Comparison of ENCODE assay signal across 8 cellular contexts in the genomic region with DNA sequence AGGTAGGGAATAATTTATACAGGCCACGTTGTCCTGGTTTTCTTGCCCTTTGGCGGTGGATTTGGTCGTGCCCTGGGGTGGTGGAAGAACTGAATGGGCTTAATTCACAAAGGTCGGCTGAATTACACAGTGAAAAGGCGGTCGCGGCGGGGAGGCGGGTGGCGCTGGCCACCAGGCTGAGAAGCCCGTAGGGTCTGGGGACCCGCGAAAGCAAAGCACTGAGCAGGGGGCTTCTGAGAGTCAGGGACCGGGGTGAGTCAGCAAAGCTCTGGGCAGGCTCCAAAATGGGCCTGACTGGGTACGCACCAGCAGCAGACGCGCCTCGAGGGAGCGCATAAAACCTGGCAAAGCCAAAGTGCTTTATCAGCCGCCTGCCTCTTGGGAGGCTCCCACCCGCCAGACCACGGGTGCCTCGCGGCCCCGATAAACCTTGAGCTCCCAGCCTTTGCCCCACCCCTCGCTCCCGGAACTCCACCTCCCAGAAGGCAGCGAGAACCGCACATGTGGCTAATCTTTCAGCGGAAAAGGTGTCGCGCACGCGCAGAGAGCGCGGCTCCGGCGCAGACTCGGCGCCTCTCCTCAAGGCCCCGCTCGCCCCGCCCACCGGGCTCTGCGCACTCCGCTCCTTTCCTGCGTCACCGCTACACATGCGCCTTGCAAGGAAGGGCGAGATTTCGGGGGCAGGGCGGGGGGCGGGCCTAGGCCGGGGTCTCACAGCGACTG. TPM values are rescaled to one million over a fixed set of nuclear protein-coding genes. Genes with fewer than 3 reads are reported as not detected.
DNase-seq lines count a peak whose midpoint lies in the region; ATAC-seq and TF ChIP-seq lines count a peak whose summit lies in the region.

No MANE protein-coding gene starts in this region.

- H3K79me2 ChIP-seq in OCI-LY7 (ENCODE audit: insufficient read depth, low read depth, low read length), result peaks cover 23% of the 10 kb centered on the region

- H4K20me1 ChIP-seq in IMR-90 (ENCODE audit: insufficient read depth, low read length) (peaks cover 27% of the 10 kb centered on the region), OCI-LY7 (ENCODE audit: insufficient read depth, low read length) (peaks cover 7% of the 10 kb centered on the region; the same call in 1 of the 2 replicates)

- no peak overlapping the region for H2BK120ac ChIP-seq in IMR-90 (ENCODE audit: low read depth, low read length)

- POLR2A ChIA-PET in IMR-90 (lab: Charles Lee; ENCODE audit: unreplicated experiment), result interaction anchor here (1.6 kb wide), 1 partner anchor 9 kb away, joined by 11 read pairs; no protein-coding TSS in a partner anchor
- POLR2A ChIA-PET in OCI-LY7 (lab: Charles Lee), result interaction anchor here (0.6 to 2.5 kb wide), 8 partner anchors 9 to 114 kb away, joined by 3 to 20 read pairs (median 4); partner anchors contain the start of gene DVL3

- H3K9me3 ChIP-seq in IMR-90 (ENCODE audit: control insufficient read depth, insufficient read depth, low read length), result no peaks in the 10 kb centered on the region
- no peaks in the 10 kb centered on the region for H3K9me3 ChIP-seq in OCI-LY7 (ENCODE audit: low read length)
- H3K9me3 ChIP-seq in mucosa of descending colon, result no peaks in the 10 kb centered on the region

- no peak for TF ChIP-seq RAD21 in IMR-90 (IDR thresholded peaks at IDR 0.05; ENCODE audit: low read length)

- H3K27me3 ChIP-seq in IMR-90 (ENCODE audit: control insufficient read depth, insufficient read depth, low read length), result no peaks in the 10 kb centered on the region

- CTCF ChIA-PET in IMR-90 (lab: Yijun Ruan, JAX), result interaction anchor here (1.0 kb wide), 1 partner anchor 25 kb away, joined by 3 read pairs; no protein-coding TSS in a partner anchor
- CTCF ChIA-PET in OCI-LY7 (lab: Charles Lee; ENCODE audit: unreplicated experiment), result no interaction called here

- peaks cover 3% of the 10 kb centered on the region; the same call in 1 of the 2 replicates for H3K4me1 ChIP-seq in IMR-90 (ENCODE audit: control insufficient read depth, insufficient read depth, low read length)
- peaks cover 16% of the 10 kb centered on the region for H3K4me1 ChIP-seq in OCI-LY7 (ENCODE audit: insufficient read depth, low read length, poor library complexity, severe bottlenecking)
- peaks cover 10% of the 10 kb centered on the region for H3K4me1 ChIP-seq in mucosa of descending colon (ENCODE audit: low read depth)

- DNase-seq in DMS 273 treated with DMSO at 0.1 percent for 48 hours (lab: John Stamatoyannopoulos, UW), result peak; percentile 99
- DNase-seq in IMR-90, result peak; percentile 98
- DNase-seq in OCI-LY7 (ENCODE audit: low spot score), result peak; percentile 99
- DNase-seq in activated T-cell treated with anti-CD3 and anti-CD28 coated beads for 48 hours (ENCODE audit: low read depth), result peak; percentile 100
- peak; percentile 90 for DNase-seq in epithelial cell of prostate (ENCODE audit: low read depth, low spot score)
- DNase-seq in mucosa of descending colon, result peak; percentile 99 to 100 (median 99)
- DNase-seq in stimulated activated CD8-positive, alpha-beta memory T cell treated with anti-CD3 and anti-CD28 coated beads, Interleukin-4, amount 100 ng/mL, for 1 hour (ENCODE audit: low read depth in 2 of 2, low spot score in 1 of 2), result peak; percentile 98 to 99

- ATAC-seq in GM21529 (IDR thresholded peaks at IDR 0.05; ENCODE audit: unreplicated experiment) (peak; percentile 93), IMR-90 (ENCODE audit: low read depth) (peak; percentile 99), mucosa of descending colon (peak; percentile 98)

- 2% methylated on average over 37 of the region's 55 CpGs; no CpG with 5 or more reads in 1 of the 2 experiments for WGBS in IMR-90 (ENCODE audit: extremely low coverage in 2 of 2, insufficient read length in 1 of 2), 2 experiments

- intact Hi-C loops in IMR-90 (cut with micrococcal nuclease) (loop anchor here (1.0 to 2.0 kb wide), 2 partner anchors 8 to 63 kb away; partner anchors contain the start of genes ALG3 and EEF1AKMT4), OCI-LY7 (cut with micrococcal nuclease; ENCODE audit: unreplicated experiment) (loop anchor here (1.0 to 5.0 kb wide), 3 partner anchors 11 to 62 kb away; partner anchors contain the start of genes ALG3, AP2M1, EEF1AKMT4 and EIF2B5), mucosa of descending colon (cut with DNase I, micrococcal nuclease) (no loop called here)

- H3K4me2 ChIP-seq in IMR-90 (ENCODE audit: low read depth, low read length) (peak overlapping the region; percentile 64), OCI-LY7 (ENCODE audit: low read length) (peak overlapping the region; percentile 88)

- dilution Hi-C loops in IMR-90 (cut with HindIII; ENCODE audit: low sequenced_read_pairs, unreplicated experiment), result no loop called here

- H3K9me1 ChIP-seq in IMR-90 (ENCODE audit: insufficient read depth, low read length), result 0 out of 2 replicates have a peak, but pooled peaks cover 8% of the 10 kb centered on the region

- peaks cover 62% of the 10 kb centered on the region for H3K36me3 ChIP-seq in IMR-90 (ENCODE audit: control insufficient read depth, insufficient read depth, low read length)
- peaks cover 73% of the 10 kb centered on the region for H3K36me3 ChIP-seq in OCI-LY7 (ENCODE audit: insufficient read depth, low read length)
- H3K36me3 ChIP-seq in mucosa of descending colon (ENCODE audit: low read depth), result peaks cover 14% of the 10 kb centered on the region

- H3K4me3 ChIP-seq in IMR-90 (ENCODE audit: insufficient read depth, low read depth, low read length) (peak overlapping the region; percentile 67), OCI-LY7 (ENCODE audit: low read depth, low read length, poor library complexity, severe bottlenecking) (peak overlapping the region; percentile 97), mucosa of descending colon (peak overlapping the region; percentile 77)

- peak overlapping the region; percentile 32; the same call in 1 of the 2 replicates for H4K5ac ChIP-seq in IMR-90 (ENCODE audit: low read depth, low read length)

- no TSS peak for BruUV-seq in IMR-90 (replicated peaks; lab: Mats Ljungman, UMichigan)
- TSS peak; percentile 93 for BruUV-seq in OCI-LY7 (replicated peaks; lab: Mats Ljungman, UMichigan)

- H2AFZ ChIP-seq in IMR-90 (replicated peaks; ENCODE audit: low read length, poor library complexity), result peak overlapping the region; percentile 95
- peak overlapping the region; percentile 75 for H2AFZ ChIP-seq in OCI-LY7 (ENCODE audit: low read length)

- H2BK20ac ChIP-seq in IMR-90 (ENCODE audit: low read depth, low read length), result no peak overlapping the region

- peak overlapping the region; percentile 79 for H2AK9ac ChIP-seq in IMR-90 (replicated peaks; ENCODE audit: low read depth, low read length, poor library complexity)

- peak overlapping the region; percentile 18; the same call in 1 of the 2 replicates for H3K14ac ChIP-seq in IMR-90 (replicated peaks; ENCODE audit: low read depth, low read length)

- peak overlapping the region; percentile 52; the same call in 1 of the 2 replicates for H3K56ac ChIP-seq in IMR-90 (ENCODE audit: extremely low read depth, insufficient read depth, low read length)

- peak overlapping the region; percentile 53; the same call in 1 of the 2 replicates for H4K91ac ChIP-seq in IMR-90 (ENCODE audit: insufficient read depth, low read depth, low read length)

- peak overlapping the region; percentile 49 for H2BK5ac ChIP-seq in IMR-90 (ENCODE audit: low read depth, low read length, poor library complexity, severe bottlenecking)

- no peak overlapping the region for H3K18ac ChIP-seq in IMR-90 (ENCODE audit: low read depth, low read length)

- peak; percentile 60; the same call in 1 of the 2 replicates for TF ChIP-seq POLR2A in IMR-90 (IDR thresholded peaks at IDR 0.05; ENCODE audit: low read depth, low read length)

- H3K9me2 ChIP-seq in OCI-LY7 (ENCODE audit: insufficient read depth, low read length), result no peaks in the 10 kb centered on the region

- peak overlapping the region; percentile 33; the same call in 1 of the 2 replicates for H2AK5ac ChIP-seq in IMR-90 (ENCODE audit: low read depth, low read length)

- H4K8ac ChIP-seq in IMR-90 (ENCODE audit: low read depth in 2 of 2, low read length in 2 of 2), result peak overlapping the region in 1 of 2 experiments; percentile 86; a peak in 3 of 4 replicates

- TF ChIP-seq CTCF in IMR-90 (conservative IDR thresholded peaks at IDR 0.05; ENCODE audit: low read depth, low read length) (no peak), OCI-LY7 (conservative IDR thresholded peaks at IDR 0.05; ENCODE audit: low read length) (no peak), mucosa of descending colon (IDR thresholded peaks at IDR 0.05) (no peak)

- H3K9ac ChIP-seq in IMR-90 (ENCODE audit: low read depth, low read length), result peak overlapping the region; percentile 17

- H3K79me1 ChIP-seq in IMR-90 (ENCODE audit: low read depth in 1 of 2, low read length in 2 of 2), result peaks cover 39 to 62% of the 10 kb centered on the region in 2 experiments

- H2BK15ac ChIP-seq in IMR-90 (ENCODE audit: low read depth, low read length), result no peak overlapping the region

- in situ Hi-C loops in IMR-90 (cut with MboI; ENCODE audit: low sequenced_read_pairs), result no loop called here

- 0 out of 2 replicates have a peak overlapping the region, but pooled peaks have one; percentile 15 for H3K23ac ChIP-seq in IMR-90 (ENCODE audit: low read depth, low read length)

- H3K27ac ChIP-seq in IMR-90 (ENCODE audit: insufficient read depth, low read length), result peak overlapping the region; percentile 66
- peak overlapping the region; percentile 43 for H3K27ac ChIP-seq in OCI-LY7 (ENCODE audit: low read depth, low read length, poor library complexity, severe bottlenecking)
- H3K27ac ChIP-seq in epithelial cell of prostate, result peak overlapping the region; percentile 70

- H3K4ac ChIP-seq in IMR-90 (ENCODE audit: low read depth, low read length), result peak overlapping the region; percentile 70

RNA-seq across cellular contexts. Expression of gene ABCF3, which starts 0.4 kb away (rescaled TPM):
- total RNA-seq in IMR-90 (2012; rRNA removed) (35.0 and 36.9 TPM in 2 replicates), OCI-LY7 (2022) (59.0 and 67.1 TPM in 2 replicates), mucosa of descending colon (10 to 100 TPM; 60.7 to 79.7 (median 72.3) TPM)
- polyA plus RNA-seq in IMR-90 (2012; rRNA removed), result 58.3 and 59.2 TPM in 2 replicates
- 37.0 and 55.1 TPM in 2 replicates for polyA plus RNA-seq in IMR-90 (2012; cell fraction: cytosol; rRNA removed)
- polyA plus RNA-seq in IMR-90 (2012; cell fraction: nucleus; rRNA removed; ENCODE audit: low replicate concordance), result 175 and 264 TPM in 2 replicates
- 38.9 and 51.6 TPM in 2 replicates for total RNA-seq in OCI-LY7 (2014; rRNA removed; shearing (Covaris generic))

RNA-seq across cellular contexts. Expression of gene AP2M1, which starts 11.0 kb away (rescaled TPM):
- total RNA-seq in IMR-90 (2012; rRNA removed), result 855 and 876 TPM in 2 replicates
- polyA plus RNA-seq in IMR-90 (2012; rRNA removed), result 1,065 and 1,068 TPM in 2 replicates
- 678 and 934 TPM in 2 replicates for polyA plus RNA-seq in IMR-90 (2012; cell fraction: cytosol; rRNA removed)
- polyA plus RNA-seq in IMR-90 (2012; cell fraction: nucleus; rRNA removed; ENCODE audit: low replicate concordance), result 745 and 883 TPM in 2 replicates
- 141 and 147 TPM in 2 replicates for total RNA-seq in OCI-LY7 (2014; rRNA removed; shearing (Covaris generic))
- total RNA-seq in OCI-LY7 (2022), result 158 and 168 TPM in 2 replicates
- total RNA-seq in mucosa of descending colon, result 100 to 1,000 TPM; 215 to 297 (median 227) TPM

RNA-seq across cellular contexts. Expression of gene DVL3, which starts 30.4 kb away (rescaled TPM):
- total RNA-seq in IMR-90 (2012; rRNA removed) (23.3 and 24.2 TPM in 2 replicates), OCI-LY7 (2022) (65.6 and 70.4 TPM in 2 replicates), mucosa of descending colon (100 to 1,000 TPM in 1 of 3 donors, 10 to 100 TPM in 2; 63.3 to 104 (median 69.1) TPM)
- polyA plus RNA-seq in IMR-90 (2012; rRNA removed), result 40.4 and 41.2 TPM in 2 replicates
- polyA plus RNA-seq in IMR-90 (2012; cell fraction: cytosol; rRNA removed), result 20.9 and 33.6 TPM in 2 replicates
- 168 and 247 TPM in 2 replicates for polyA plus RNA-seq in IMR-90 (2012; cell fraction: nucleus; rRNA removed; ENCODE audit: low replicate concordance)
- 38.5 and 41.3 TPM in 2 replicates for total RNA-seq in OCI-LY7 (2014; rRNA removed; shearing (Covaris generic))

RNA-seq across cellular contexts. Expression of gene VWA5B2, which starts 43.8 kb away (rescaled TPM):
- total RNA-seq in IMR-90 (2012; rRNA removed) (not detected in 2 replicates), OCI-LY7 (2022) (not detected in 2 replicates), mucosa of descending colon (1 to 10 TPM in 2 of 3 donors, under 1 TPM in 1; 0.60 to 2.9 (median 2.6) TPM)
- polyA plus RNA-seq in IMR-90 (2012; rRNA removed), result not detected in 2 replicates
- not detected in 2 replicates for polyA plus RNA-seq in IMR-90 (2012; cell fraction: cytosol; rRNA removed)
- 0.03 TPM in 1 of 2 replicates, not detected in the other for polyA plus RNA-seq in IMR-90 (2012; cell fraction: nucleus; rRNA removed; ENCODE audit: low replicate concordance)
- not detected in 2 replicates for total RNA-seq in OCI-LY7 (2014; rRNA removed; shearing (Covaris generic))

RNA-seq across cellular contexts. Expression of gene EIF2B5, which starts 50.5 kb away (rescaled TPM):
- total RNA-seq in IMR-90 (2012; rRNA removed), result 32.5 and 37.6 TPM in 2 replicates
- polyA plus RNA-seq in IMR-90 (2012; rRNA removed), result 29.5 and 31.7 TPM in 2 replicates
- polyA plus RNA-seq in IMR-90 (2012; cell fraction: cytosol; rRNA removed), result 15.9 and 20.4 TPM in 2 replicates
- polyA plus RNA-seq in IMR-90 (2012; cell fraction: nucleus; rRNA removed; ENCODE audit: low replicate concordance), result 70.7 and 100 TPM in 2 replicates
- total RNA-seq in OCI-LY7 (2014; rRNA removed; shearing (Covaris generic)), result 41.1 and 66.1 TPM in 2 replicates
- 56.7 and 57.4 TPM in 2 replicates for total RNA-seq in OCI-LY7 (2022)
- 10 to 100 TPM; 41.4 to 48.6 (median 47.0) TPM for total RNA-seq in mucosa of descending colon

Comparison
In these comparisons a context has a peak if more than half of its experiments do, and no peak if none do; other contexts are left out.
1. Peak in every context shown above with its lines: DNase-seq, ATAC-seq, H3K4me3 ChIP-seq and H3K27ac ChIP-seq.
2. intact Hi-C loops: an anchor here in IMR-90 (1.0 to 2.0 kb wide) and OCI-LY7 (1.0 to 5.0 kb wide); none called in mucosa of descending colon.